16 cellular contexts compared by ENCODE assay signal in the genomic region with DNA sequence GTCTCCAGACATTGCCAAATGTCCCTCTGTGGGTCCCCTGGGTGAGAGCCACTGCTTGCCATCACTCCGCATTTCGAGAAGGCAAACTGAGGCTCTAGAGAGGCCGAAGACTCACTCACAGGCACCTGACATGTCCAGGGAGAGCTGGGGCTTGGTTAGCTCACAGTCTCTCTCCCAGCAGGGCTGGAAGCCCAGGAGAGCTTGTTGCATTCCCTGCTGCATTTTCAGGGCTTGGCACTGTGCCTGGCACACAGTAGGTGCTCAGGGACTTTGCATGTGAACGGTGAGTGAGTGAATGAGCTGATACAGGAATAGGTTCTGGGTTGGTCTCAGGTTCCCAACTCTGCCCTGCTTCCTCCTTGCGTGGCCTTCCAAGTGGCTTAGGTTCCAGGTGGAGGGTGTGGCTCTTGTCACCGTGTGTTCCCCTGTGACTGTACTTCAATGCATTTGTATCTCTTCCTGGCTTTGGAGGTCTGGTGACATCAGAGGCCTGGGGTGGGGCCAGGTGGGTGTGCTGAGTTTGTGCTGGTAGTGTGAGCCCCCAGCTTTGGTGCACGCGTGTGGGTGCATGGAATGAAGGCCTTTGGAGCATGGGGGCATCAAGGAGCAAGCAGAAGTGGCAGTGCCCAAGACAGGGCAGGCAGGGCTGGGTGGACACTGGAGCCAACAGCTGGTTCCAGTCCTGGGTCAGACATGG. TPM values are rescaled to one million over a fixed set of nuclear protein-coding genes. Genes with fewer than 3 reads are reported as not detected.
"Had no signal": no experiment of that assay in that cellular context is flagged by ENCODE, and none has a peak within 500 bp of the region (broad histone marks: within the 10 kb centered on the region; RNA-seq: fewer than 3 reads in every experiment).

No MANE protein-coding gene starts in this region.

- H3K36me3 ChIP-seq: lower lobe of right lung, transverse colon had no signal

- H3K27me3 Mint-ChIP-seq: naive thymus-derived CD8-positive, alpha-beta T cell; progenitor cell of endocrine pancreas; stimulated activated naive B cell treated with anti-CD40 and anti-IgM and Interleukin-4, amounts not matched to agents 10 μg/mL and 1 μg/mL and 100 μg/mL, for 72 hours had no signal

- H3K4me3 ChIP-seq: esophagus muscularis mucosa, lower lobe of right lung, transverse colon had no signal

- DNase-seq: activated CD4-positive, alpha-beta T cell treated with anti-CD3 and anti-CD28 coated beads for 4 hours; activated effector memory CD4-positive, alpha-beta T cell treated with anti-CD3 and anti-CD28 coated beads, Interleukin-2, amount 50 U/mL, for 16 hours; amygdala; hypothalamus; lower lobe of right lung; naive thymus-derived CD8-positive, alpha-beta T cell; stimulated activated CD4-positive, alpha-beta T cell treated with anti-CD3 and anti-CD28 coated beads, Interleukin-2, amount 100 ng/mL, for 24 hours; stimulated activated naive B cell treated with anti-CD40 and anti-IgM and Interleukin-4, amounts not matched to agents 10 μg/mL and 1 μg/mL and 100 μg/mL, for 72 hours; substantia nigra; transverse colon had no signal

- H3K27ac ChIP-seq: esophagus muscularis mucosa, lower lobe of right lung, transverse colon had no signal

- H3K9me3 ChIP-seq: lower lobe of right lung, transverse colon had no signal

- H3K4me1 ChIP-seq: esophagus muscularis mucosa, lower lobe of right lung, transverse colon had no signal

- H3K27ac Mint-ChIP-seq: brain, progenitor cell of endocrine pancreas had no signal

- H3K27me3 ChIP-seq: esophagus muscularis mucosa, transverse colon had no signal

- ATAC-seq: activated naive CD4-positive, alpha-beta T cell treated with anti-CD3 and anti-CD28 coated beads, Interleukin-2, amount 50 U/mL, for 72 hours; lower lobe of right lung; naive thymus-derived CD8-positive, alpha-beta T cell; right cardiac atrium; stimulated activated naive B cell treated with anti-CD40 and anti-IgM and Interleukin-4, amounts not matched to agents 10 μg/mL and 1 μg/mL and 100 μg/mL, for 72 hours had no signal

- H3K4me1 Mint-ChIP-seq: brain had no signal

- H3K4me3 Mint-ChIP-seq: brain; stimulated activated naive B cell treated with anti-CD40 and anti-IgM and Interleukin-4, amounts not matched to agents 10 μg/mL and 1 μg/mL and 100 μg/mL, for 72 hours had no signal

RNA-seq across cellular contexts. Expression of a gene that starts 18.4 kb away (rescaled TPM):
- total RNA-seq: dermis microvascular lymphatic vessel endothelial cell, lower lobe of right lung had no signal
